Comparison of ENCODE assay signal across 18 cellular contexts in the genomic region with DNA sequence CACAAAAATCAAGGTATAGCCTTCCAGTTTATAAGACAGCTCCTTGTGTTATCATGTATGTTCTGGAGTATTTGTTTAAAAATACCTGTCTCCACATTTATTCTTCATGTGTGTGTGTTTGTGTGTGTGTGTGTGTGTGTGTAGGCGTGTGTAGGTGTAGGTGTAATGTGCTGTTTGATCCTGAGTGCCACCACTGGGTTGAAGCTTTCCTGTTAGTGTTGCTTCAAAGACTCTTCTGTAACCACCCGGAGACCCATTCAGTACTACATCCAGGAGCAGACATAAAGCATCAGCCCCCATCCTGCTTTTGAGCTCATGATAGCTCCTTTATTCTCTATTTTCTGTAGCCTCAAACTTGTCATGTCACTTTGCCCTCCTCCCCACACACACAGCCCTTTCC.
"Had no signal": no experiment of that assay in that cellular context is flagged by ENCODE, and none has a peak within 500 bp of the region (broad histone marks: within the 10 kb centered on the region; RNA-seq: fewer than 3 reads in every experiment).

No MANE protein-coding gene starts in this region.

- H3K4me3 Mint-ChIP-seq: effector memory CD8-positive, alpha-beta T cell; natural killer cell treated with Interleukin-12 subunit alpha and Interleukin-12 subunit beta and Interleukin-15 and Interleukin-18, amount 100 ng/mL, for 72 hours; neural progenitor cell; stimulated activated naive CD8-positive, alpha-beta T cell treated with anti-CD3 and anti-CD28 coated beads, Interleukin-15, amount 100 ng/mL, for 72 hours had no signal

- H3K79me2 ChIP-seq: parathyroid adenoma had no signal

- H3K9me3 ChIP-seq: lower lobe of right lung, suprapubic skin, vagina had no signal

- H3K36me3 Mint-ChIP-seq: natural killer cell treated with Interleukin-12 subunit alpha and Interleukin-12 subunit beta and Interleukin-15 and Interleukin-18, amount 100 ng/mL, for 72 hours; neural progenitor cell had no signal

- H3K27ac ChIP-seq: lower lobe of right lung, neural progenitor cell, parathyroid adenoma, suprapubic skin, vagina had no signal

- H3K27me3 Mint-ChIP-seq: effector memory CD8-positive, alpha-beta T cell; progenitor cell of endocrine pancreas; stimulated activated naive CD8-positive, alpha-beta T cell treated with anti-CD3 and anti-CD28 coated beads, Interleukin-15, amount 100 ng/mL, for 72 hours had no signal

- DNase-seq: cortex of kidney; effector memory CD8-positive, alpha-beta T cell; left ventricle myocardium superior; lower lobe of right lung; stimulated activated CD4-positive, alpha-beta T cell treated with anti-CD3 and anti-CD28 coated beads, Interleukin-12 subunit alpha, Interleukin-12 subunit beta, amount 100 ng/mL, for 4 hours; stimulated activated CD4-positive, alpha-beta T cell treated with anti-CD3 and anti-CD28 coated beads, Interleukin-1b, Interleukin-23, amount 100 ng/mL, for 48 hours; stimulated activated CD4-positive, alpha-beta T cell treated with anti-CD3 and anti-CD28 coated beads, Interleukin-4, amount 100 ng/mL, for 1 hour; stimulated activated CD8-positive, alpha-beta memory T cell treated with anti-CD3 and anti-CD28 coated beads, Interleukin-4, amount 100 ng/mL, for 48 hours; stimulated activated naive CD8-positive, alpha-beta T cell treated with anti-CD3 and anti-CD28 coated beads, Interleukin-15, amount 100 ng/mL, for 72 hours; trophoblast cell had no signal

- ATAC-seq: effector memory CD8-positive, alpha-beta T cell; left ventricle myocardium superior; lower lobe of right lung; natural killer cell treated with Interleukin-12 subunit alpha and Interleukin-12 subunit beta and Interleukin-15 and Interleukin-18, amount 100 ng/mL, for 72 hours; sciatic nerve; stimulated activated naive CD8-positive, alpha-beta T cell treated with anti-CD3 and anti-CD28 coated beads, Interleukin-15, amount 100 ng/mL, for 72 hours had no signal

- H3K36me3 ChIP-seq: lower lobe of right lung, neural progenitor cell, suprapubic skin, vagina had no signal

- H3K4me1 ChIP-seq: parathyroid adenoma, vagina had no signal

- H3K4me3 ChIP-seq: lower lobe of right lung, neural progenitor cell, smooth muscle cell, suprapubic skin, vagina had no signal

- H3K27me3 ChIP-seq: neural progenitor cell, suprapubic skin, vagina had no signal

- H2AFZ ChIP-seq: neural progenitor cell, parathyroid adenoma had no signal

- H3K27ac Mint-ChIP-seq: natural killer cell treated with Interleukin-12 subunit alpha and Interleukin-12 subunit beta and Interleukin-15 and Interleukin-18, amount 100 ng/mL, for 72 hours; neural progenitor cell; progenitor cell of endocrine pancreas had no signal

- H3K9me3 Mint-ChIP-seq: effector memory CD8-positive, alpha-beta T cell; natural killer cell treated with Interleukin-12 subunit alpha and Interleukin-12 subunit beta and Interleukin-15 and Interleukin-18, amount 100 ng/mL, for 72 hours; stimulated activated naive CD8-positive, alpha-beta T cell treated with anti-CD3 and anti-CD28 coated beads, Interleukin-15, amount 100 ng/mL, for 72 hours had no signal

- H3K9ac ChIP-seq: neural progenitor cell, parathyroid adenoma had no signal

- H3K4me2 ChIP-seq: neural progenitor cell, smooth muscle cell had no signal
